ENCODE assay signal across 8 cellular contexts in the genomic region with DNA sequence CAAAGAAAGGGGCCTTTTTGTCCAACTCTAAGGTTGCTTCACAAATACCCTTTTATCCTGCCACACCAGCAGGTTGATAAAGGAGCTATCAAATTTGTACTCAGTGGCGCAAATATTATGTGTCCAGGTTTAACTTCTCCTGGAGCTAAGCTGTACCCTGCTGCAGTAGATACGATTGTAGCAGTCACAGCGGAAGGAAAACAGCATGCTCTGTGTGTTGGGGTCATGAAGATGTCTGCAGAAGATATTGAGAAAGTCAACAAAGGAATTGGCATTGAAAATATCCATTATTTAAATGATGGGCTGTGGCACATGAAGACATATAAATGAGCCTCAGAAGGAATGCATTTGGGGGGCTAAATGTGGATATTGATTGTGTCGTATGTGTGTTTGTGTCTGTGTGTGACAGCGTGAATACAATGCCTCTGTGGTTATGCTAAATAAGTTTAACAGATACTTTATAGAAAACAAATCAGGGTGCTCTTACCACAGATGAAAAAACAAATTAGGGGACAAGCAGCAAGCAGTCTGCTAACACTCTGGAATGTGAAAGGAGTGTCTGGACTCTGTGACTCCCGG. TPM values are rescaled to one million over a fixed set of nuclear protein-coding genes. Genes with fewer than 3 reads are reported as not detected.
DNase-seq lines count a peak whose midpoint lies in the region; TF ChIP-seq lines count a peak whose summit lies in the region.

No MANE protein-coding gene starts in this region.

- H3K4me1 ChIP-seq in Caco-2 (peaks cover 9% of the 10 kb centered on the region), Peyer's patch (peaks cover 0 to 9% (median 0%) of the 10 kb centered on the region in 4 donors)

- H3K4me1 Mint-ChIP-seq in Caco-2 (ENCODE audit: low read depth, unreplicated experiment), result peaks cover 7% of the 10 kb centered on the region
- peaks cover 24% of the 10 kb centered on the region for H3K4me1 Mint-ChIP-seq in osteocyte (ENCODE audit: unreplicated experiment)

- CTCF ChIA-PET in Caco-2 (lab: Charles Lee), result interaction anchor here (0.8 to 2.2 kb wide), 2 partner anchors 10 to 65 kb away, joined by 4 to 14 read pairs; no protein-coding TSS in a partner anchor

- H3K36me3 Mint-ChIP-seq in Caco-2 (ENCODE audit: insufficient read depth, unreplicated experiment), result peaks cover 90% of the 10 kb centered on the region
- peaks cover 38% of the 10 kb centered on the region for H3K36me3 Mint-ChIP-seq in osteocyte (ENCODE audit: unreplicated experiment)

- H3K27ac ChIP-seq in Peyer's patch, result peak overlapping the region; percentile 68 to 89 (median 86)

- DNase-seq in Caco-2, result no peak
- DNase-seq in Peyer's patch, result no peak
- peak; percentile 54 to 58 for DNase-seq in erythroblast (lab: John Stamatoyannopoulos, UW)
- DNase-seq in osteocyte (ENCODE audit: extremely low spot score, unreplicated experiment), result no peak
- no peak for DNase-seq in Kasumi-1 (lab: John Stamatoyannopoulos, UW)
- DNase-seq in NCI-H524 (lab: John Stamatoyannopoulos, UW), result no peak
- DNase-seq in pons (ENCODE audit: low spot score), result no peak
- DNase-seq in NCI-H128 (lab: John Stamatoyannopoulos, UW; ENCODE audit: unreplicated experiment), result no peak

- POLR2A ChIA-PET in Caco-2 (lab: Charles Lee), result interaction anchor here (0.5 kb wide), 1 partner anchor 25 kb away, joined by 8 read pairs; no protein-coding TSS in a partner anchor

- no peaks in the 10 kb centered on the region for H3K27me3 Mint-ChIP-seq in Caco-2 (ENCODE audit: insufficient read depth, unreplicated experiment)
- no peaks in the 10 kb centered on the region for H3K27me3 Mint-ChIP-seq in osteocyte (ENCODE audit: unreplicated experiment)

- peak overlapping the region; percentile 26 for H3K4me3 ChIP-seq in Caco-2 (ENCODE audit: low read depth, low read length)
- H3K4me3 ChIP-seq in Peyer's patch, result peak overlapping the region; percentile 37 to 67 (median 52)

- H3K4me3 Mint-ChIP-seq in Caco-2 (ENCODE audit: unreplicated experiment), result peak overlapping the region; percentile 69
- peak overlapping the region; percentile 89 for H3K4me3 Mint-ChIP-seq in osteocyte (ENCODE audit: unreplicated experiment)

- peak overlapping the region; percentile 80 for H3K27ac Mint-ChIP-seq in Caco-2 (ENCODE audit: unreplicated experiment)
- peak overlapping the region; percentile 100 for H3K27ac Mint-ChIP-seq in osteocyte (ENCODE audit: unreplicated experiment)

- no peaks in the 10 kb centered on the region for H3K27me3 ChIP-seq in Caco-2 (replicated peaks; ENCODE audit: control insufficient read depth, insufficient read depth, low read length)
- no peaks in the 10 kb centered on the region for H3K27me3 ChIP-seq in Peyer's patch

- TF ChIP-seq CTCF in Caco-2 (IDR thresholded peaks at IDR 0.05; ENCODE audit: insufficient read depth in 1 of 2, low read depth in 1 of 2, low read length in 1 of 2, severe bottlenecking in 1 of 2, unreplicated experiment in 1 of 2) (no peak), Peyer's patch (IDR thresholded peaks at IDR 0.05) (no peak), osteocyte (IDR thresholded peaks at IDR 0.05) (no peak)

- TSS peak; percentile 60 for BruUV-seq in Caco-2 (replicated peaks; lab: Mats Ljungman, UMichigan)

- intact Hi-C loops in Caco-2 (cut with micrococcal nuclease; ENCODE audit: unreplicated experiment), result no loop called here

- H3K36me3 ChIP-seq in Caco-2 (ENCODE audit: control insufficient read depth, insufficient read depth, low read length) (peaks cover 13% of the 10 kb centered on the region), Peyer's patch (peaks cover 0 to 64% (median 0%) of the 10 kb centered on the region in 3 donors)

- TF ChIP-seq POLR2A in Peyer's patch (IDR thresholded peaks at IDR 0.05), result no peak
- TF ChIP-seq POLR2A in erythroblast (IDR thresholded peaks at IDR 0.05; ENCODE audit: low read length), result no peak

- H3K9me3 ChIP-seq in Caco-2 (no peaks in the 10 kb centered on the region), Peyer's patch (no peaks in the 10 kb centered on the region)

- no peaks in the 10 kb centered on the region for H3K9me3 Mint-ChIP-seq in Caco-2 (ENCODE audit: unreplicated experiment)
- H3K9me3 Mint-ChIP-seq in osteocyte (ENCODE audit: unreplicated experiment), result no peaks in the 10 kb centered on the region

RNA-seq across cellular contexts. Expression of a gene that starts 33.6 kb away (rescaled TPM):
- 435 and 443 TPM in 2 replicates for total RNA-seq in Caco-2 (2022)
- total RNA-seq in Peyer's patch, result 10 to 100 TPM; 38.9 to 97.4 (median 56.3) TPM
- 173 and 203 TPM in 2 replicates for total RNA-seq in osteocyte

RNA-seq across cellular contexts. Expression of a gene that starts 57.3 kb away (rescaled TPM):
- total RNA-seq in Caco-2 (2022) (157 and 163 TPM in 2 replicates), Peyer's patch (100 to 1,000 TPM; 408 to 760 (median 570) TPM), osteocyte (8.2 TPM in 2 replicates)

Comparison
In these comparisons a context has a peak if more than half of its experiments do, and no peak if none do; other contexts are left out.
1. DNase-seq: peak in erythroblast (2 of 2); none in Caco-2 (0 of 2), Peyer's patch (0 of 3), osteocyte (single experiment), Kasumi-1 (0 of 2), NCI-H524 (0 of 2), pons (single experiment) and NCI-H128 (single experiment).
2. RNA of a gene that starts 57.3 kb away (total RNA-seq): 408 to 760 TPM in Peyer's patch and 157 to 163 TPM in Caco-2; 8.2 TPM in osteocyte; every median in the first group is over 10 times any median in the second.